1 cellular context compared by ENCODE assay signal in the genomic region with DNA sequence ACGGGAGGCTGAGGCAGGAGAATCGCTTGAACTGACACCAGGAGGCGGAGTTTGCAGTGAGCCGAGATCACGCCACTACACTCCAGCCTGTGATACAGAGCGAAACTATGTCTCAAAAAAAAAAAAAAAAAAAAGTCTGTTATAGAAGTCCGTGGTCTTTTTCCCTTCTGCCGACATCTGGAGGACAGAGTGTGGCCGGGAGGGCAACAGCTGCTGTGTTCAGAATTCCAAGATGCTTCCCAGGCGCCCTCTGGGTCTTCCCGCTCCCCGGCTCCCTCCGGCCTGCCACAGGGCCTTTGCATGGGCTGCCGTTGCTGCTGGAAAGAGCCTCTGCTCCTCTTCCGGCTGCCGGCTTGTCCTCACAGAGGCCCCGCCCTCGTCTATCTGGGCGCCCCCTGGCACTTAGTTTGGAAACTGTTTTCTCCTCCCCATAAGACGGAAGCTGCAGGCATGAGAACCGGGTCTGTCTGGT.
TF ChIP-seq lines count a peak whose summit lies in the region.

No MANE protein-coding gene starts in this region.

TF ChIP-seq in IMR-90, 13 proteins besides CTCF, POLR2A, EP300 and RAD21 (continued from another document):
- TF ChIP-seq, protein P1, sequence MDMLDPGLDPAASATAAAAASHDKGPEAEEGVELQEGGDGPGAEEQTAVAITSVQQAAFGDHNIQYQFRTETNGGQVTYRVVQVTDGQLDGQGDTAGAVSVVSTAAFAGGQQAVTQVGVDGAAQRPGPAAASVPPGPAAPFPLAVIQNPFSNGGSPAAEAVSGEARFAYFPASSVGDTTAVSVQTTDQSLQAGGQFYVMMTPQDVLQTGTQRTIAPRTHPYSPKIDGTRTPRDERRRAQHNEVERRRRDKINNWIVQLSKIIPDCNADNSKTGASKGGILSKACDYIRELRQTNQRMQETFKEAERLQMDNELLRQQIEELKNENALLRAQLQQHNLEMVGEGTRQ (IDR thresholded peaks at IDR 0.05; ENCODE audit: low read depth, low read length): no peak
- no peak for TF ChIP-seq CEBPB (IDR thresholded peaks at IDR 0.05; ENCODE audit: low read depth, low read length)
- no peak for TF ChIP-seq SMC3 (IDR thresholded peaks at IDR 0.05; ENCODE audit: low read depth, low read length)
- TF ChIP-seq RCOR1 (IDR thresholded peaks at IDR 0.05; ENCODE audit: insufficient replicate concordance, low read length): no peak
- TF ChIP-seq MAZ (IDR thresholded peaks at IDR 0.05; ENCODE audit: borderline replicate concordance, low read depth, low read length): no peak
- no peak for TF ChIP-seq MAFK (IDR thresholded peaks at IDR 0.05; ENCODE audit: low read depth, low read length)
- no peak for TF ChIP-seq CHD1 (IDR thresholded peaks at IDR 0.05; ENCODE audit: low read depth, low read length)
- TF ChIP-seq, protein P2, sequence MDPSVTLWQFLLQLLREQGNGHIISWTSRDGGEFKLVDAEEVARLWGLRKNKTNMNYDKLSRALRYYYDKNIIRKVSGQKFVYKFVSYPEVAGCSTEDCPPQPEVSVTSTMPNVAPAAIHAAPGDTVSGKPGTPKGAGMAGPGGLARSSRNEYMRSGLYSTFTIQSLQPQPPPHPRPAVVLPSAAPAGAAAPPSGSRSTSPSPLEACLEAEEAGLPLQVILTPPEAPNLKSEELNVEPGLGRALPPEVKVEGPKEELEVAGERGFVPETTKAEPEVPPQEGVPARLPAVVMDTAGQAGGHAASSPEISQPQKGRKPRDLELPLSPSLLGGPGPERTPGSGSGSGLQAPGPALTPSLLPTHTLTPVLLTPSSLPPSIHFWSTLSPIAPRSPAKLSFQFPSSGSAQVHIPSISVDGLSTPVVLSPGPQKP (IDR thresholded peaks at IDR 0.05; ENCODE audit: borderline replicate concordance, low read depth, low read length): no peak
- TF ChIP-seq MXI1 (IDR thresholded peaks at IDR 0.05; ENCODE audit: borderline replicate concordance, low read depth, low read length): no peak
